8 cellular contexts compared by ENCODE assay signal in genomic region chr2:74199275-74199701, GRCh38. TPM values are rescaled to one million over a fixed set of nuclear protein-coding genes. Genes with fewer than 3 reads are reported as not detected.
DNase-seq lines count a peak whose midpoint lies in the region; ATAC-seq and TF ChIP-seq lines count a peak whose summit lies in the region.

No MANE protein-coding gene starts in this region.

- no peaks in the 10 kb centered on the region for H3K36me3 ChIP-seq in CD4-positive, CD25-positive, alpha-beta regulatory T cell (ENCODE audit: control insufficient read depth, insufficient read depth, low read length)
- no peaks in the 10 kb centered on the region for H3K36me3 ChIP-seq in effector memory CD4-positive, alpha-beta T cell (ENCODE audit: control insufficient read depth, insufficient read depth, low read length)

- H3K27me3 Mint-ChIP-seq in CD4-positive, CD25-positive, alpha-beta regulatory T cell, result peaks cover 7% of the 10 kb centered on the region
- no peaks in the 10 kb centered on the region for H3K27me3 Mint-ChIP-seq in neural crest cell (ENCODE audit: low read depth)

- ATAC-seq in CD4-positive, CD25-positive, alpha-beta regulatory T cell (ENCODE audit: low read depth in 2 of 2), result no peak

- no peaks in the 10 kb centered on the region for H3K27me3 ChIP-seq in CD4-positive, CD25-positive, alpha-beta regulatory T cell (ENCODE audit: control insufficient read depth, insufficient read depth, low read length)
- H3K27me3 ChIP-seq in effector memory CD4-positive, alpha-beta T cell (replicated peaks; ENCODE audit: control insufficient read depth, insufficient read depth, low read length, poor library complexity, severe bottlenecking), result no peaks in the 10 kb centered on the region

- H3K9me3 ChIP-seq in CD4-positive, CD25-positive, alpha-beta regulatory T cell (ENCODE audit: control insufficient read depth in 2 of 2, low read length in 2 of 2), result no peaks in the 10 kb centered on the region
- no peaks in the 10 kb centered on the region for H3K9me3 ChIP-seq in effector memory CD4-positive, alpha-beta T cell (ENCODE audit: control insufficient read depth, low read length)

- peak overlapping the region; percentile 90 for H3K27ac ChIP-seq in CD4-positive, CD25-positive, alpha-beta regulatory T cell (ENCODE audit: insufficient read depth, low read length, poor library complexity, severe bottlenecking)
- peak overlapping the region; percentile 88 for H3K27ac ChIP-seq in effector memory CD4-positive, alpha-beta T cell (ENCODE audit: insufficient read depth, low read length, poor library complexity, severe bottlenecking)

- TF ChIP-seq POLR2A in NB4 (IDR thresholded peaks at IDR 0.05; ENCODE audit: extremely low read depth, insufficient read length), result no peak

- TF ChIP-seq CTCF in NB4 (IDR thresholded peaks at IDR 0.05; ENCODE audit: low read depth, low read length) (no peak), neural crest cell (conservative IDR thresholded peaks at IDR 0.05) (no peak)

- peak overlapping the region; percentile 88 to 98 (median 97) for H3K4me3 Mint-ChIP-seq in CD4-positive, CD25-positive, alpha-beta regulatory T cell
- H3K4me3 Mint-ChIP-seq in neural crest cell, result peak overlapping the region; percentile 95

- H3K4me1 ChIP-seq in CD4-positive, CD25-positive, alpha-beta regulatory T cell (ENCODE audit: control insufficient read depth, insufficient read depth, low read length, poor library complexity, severe bottlenecking), result peaks cover 24% of the 10 kb centered on the region
- H3K4me1 ChIP-seq in effector memory CD4-positive, alpha-beta T cell (ENCODE audit: control insufficient read depth, insufficient read depth, low read length, poor library complexity, severe bottlenecking), result peaks cover 6% of the 10 kb centered on the region

- peak overlapping the region; percentile 93 for H3K4me3 ChIP-seq in CD4-positive, CD25-positive, alpha-beta regulatory T cell (ENCODE audit: low read depth, low read length)
- H3K4me3 ChIP-seq in NB4 (ENCODE audit: low read depth, low read length), result peak overlapping the region; percentile 97
- peak overlapping the region; percentile 80 for H3K4me3 ChIP-seq in effector memory CD4-positive, alpha-beta T cell (ENCODE audit: insufficient read depth, low read depth, low read length, poor library complexity, severe bottlenecking)

- no peaks in the 10 kb centered on the region for H3K9me3 Mint-ChIP-seq in CD4-positive, CD25-positive, alpha-beta regulatory T cell
- H3K9me3 Mint-ChIP-seq in neural crest cell, result peaks cover 2% of the 10 kb centered on the region

- no peak for DNase-seq in CD4-positive, CD25-positive, alpha-beta regulatory T cell
- DNase-seq in NB4 (ENCODE audit: low read depth) (no peak), neural crest cell (ENCODE audit: low read depth, low spot score) (no peak), NCI-H446 treated with DMSO at 0.1 percent for 48 hours (lab: John Stamatoyannopoulos, UW) (no peak), C1 segment of cervical spinal cord (lab: John Stamatoyannopoulos, UW) (no peak), SK-N-DZ (ENCODE audit: low spot score) (no peak), DMS53 treated with DMSO at 0.1 percent for 48 hours (lab: John Stamatoyannopoulos, UW; ENCODE audit: unreplicated experiment) (no peak)
- DNase-seq in effector memory CD4-positive, alpha-beta T cell, result no peak

- H3K36me3 Mint-ChIP-seq in CD4-positive, CD25-positive, alpha-beta regulatory T cell, result peaks cover 5% of the 10 kb centered on the region
- no peaks in the 10 kb centered on the region for H3K36me3 Mint-ChIP-seq in neural crest cell (ENCODE audit: low read depth)

- peak overlapping the region; percentile 93 to 98 (median 95) for H3K27ac Mint-ChIP-seq in CD4-positive, CD25-positive, alpha-beta regulatory T cell
- peak overlapping the region; percentile 99 for H3K27ac Mint-ChIP-seq in neural crest cell (ENCODE audit: unreplicated experiment)

- H3K4me1 Mint-ChIP-seq in CD4-positive, CD25-positive, alpha-beta regulatory T cell, result peaks cover 28 to 50% (median 39%) of the 10 kb centered on the region in 4 donors
- peaks cover 37% of the 10 kb centered on the region for H3K4me1 Mint-ChIP-seq in neural crest cell

RNA-seq across cellular contexts. Expression of gene MTHFD2, which starts 0.9 kb away (rescaled TPM):
- total RNA-seq in CD4-positive, CD25-positive, alpha-beta regulatory T cell, result 48.1 TPM
- 10 to 100 TPM; 18.5 to 36.6 (median 26.5) TPM for polyA plus RNA-seq in CD4-positive, CD25-positive, alpha-beta regulatory T cell
- 95.7 and 101 TPM in 2 replicates for total RNA-seq in neural crest cell
- polyA plus RNA-seq in SK-N-DZ (2014; cell fraction: cytosol; rRNA removed), result 271 and 312 TPM in 2 replicates
- 109 and 143 TPM in 2 replicates for polyA plus RNA-seq in SK-N-DZ (2014; cell fraction: nucleus; rRNA removed)

RNA-seq across cellular contexts. Expression of gene MOB1A, which starts 20.6 kb away (rescaled TPM):
- 161 TPM for total RNA-seq in CD4-positive, CD25-positive, alpha-beta regulatory T cell
- polyA plus RNA-seq in CD4-positive, CD25-positive, alpha-beta regulatory T cell, result 100 to 1,000 TPM; 152 to 209 (median 166) TPM
- 93.5 and 94.6 TPM in 2 replicates for total RNA-seq in neural crest cell
- polyA plus RNA-seq in SK-N-DZ (2014; cell fraction: cytosol; rRNA removed), result 42.2 and 50.9 TPM in 2 replicates
- polyA plus RNA-seq in SK-N-DZ (2014; cell fraction: nucleus; rRNA removed), result 10.6 and 31.7 TPM in 2 replicates

RNA-seq across cellular contexts. Expression of gene BOLA3, which starts 51.6 kb away (rescaled TPM):
- 12.1 TPM for total RNA-seq in CD4-positive, CD25-positive, alpha-beta regulatory T cell
- polyA plus RNA-seq in CD4-positive, CD25-positive, alpha-beta regulatory T cell, result 10 to 100 TPM; 60.4 to 76.4 (median 67.3) TPM
- total RNA-seq in neural crest cell, result 29.3 and 36.9 TPM in 2 replicates
- polyA plus RNA-seq in SK-N-DZ (2014; cell fraction: cytosol; rRNA removed), result 87.8 and 89.7 TPM in 2 replicates
- 43.4 and 51.8 TPM in 2 replicates for polyA plus RNA-seq in SK-N-DZ (2014; cell fraction: nucleus; rRNA removed)
